ENCODE assay signal across 1 cellular context in genomic region chr5:155027993-155028629, GRCh38.
TF ChIP-seq lines count a peak whose summit lies in the region.

No MANE protein-coding gene starts in this region.

TF ChIP-seq in GM12878, 131 proteins besides CTCF, POLR2A, EP300 and RAD21 (continued from another document):
- no peak for TF ChIP-seq ZBTB40 (IDR thresholded peaks at IDR 0.05; ENCODE audit: borderline replicate concordance)
